ENCODE assay signal across 8 cellular contexts in genomic region chr9:40991741-40992471, GRCh38.
DNase-seq lines count a peak whose midpoint lies in the region; ATAC-seq and TF ChIP-seq lines count a peak whose summit lies in the region.
"Not testable (repeated sequence)": the region's sequence is repeated elsewhere in the genome, so short reads cannot be mapped to it uniquely, and the experiment has no call there.

No MANE protein-coding gene starts in this region.

- not testable (repeated sequence) for H3K4me3 Mint-ChIP-seq in T-helper 2 cell treated with Interferon-gamma antibody and Interleukin-4, amounts not matched to agents 5 μg/mL and 100 μg/mL, for 36 hours

- peaks cover 31% of the 10 kb centered on the region for H3K36me3 Mint-ChIP-seq in T-helper 2 cell treated with Interferon-gamma antibody and Interleukin-4, amounts not matched to agents 5 μg/mL and 100 μg/mL, for 36 hours (ENCODE audit: low read depth)

- H3K4me2 ChIP-seq in DND-41 (ENCODE audit: insufficient read depth, low read length) = peak overlapping the region; percentile 60

- H3K4me1 ChIP-seq in DND-41 (ENCODE audit: insufficient read depth, low read length) = peaks cover 31% of the 10 kb centered on the region
- peaks cover 0 to 43% (median 25%) of the 10 kb centered on the region in 12 donors for H3K4me1 ChIP-seq in heart left ventricle
- peaks cover 20 to 25% of the 10 kb centered on the region in 2 experiments for H3K4me1 ChIP-seq in neutrophil (ENCODE audit: control insufficient read depth in 1 of 2, insufficient read depth in 1 of 2, low read depth in 1 of 2, low read length in 1 of 2)

- not testable (repeated sequence) for H4K20me1 ChIP-seq in DND-41 (ENCODE audit: insufficient read depth, low read length)

- H3K27ac ChIP-seq in DND-41 (ENCODE audit: low read length) = peak overlapping the region; percentile 82
- peak overlapping the region; percentile 78 to 98 (median 94) for H3K27ac ChIP-seq in heart left ventricle
- H3K27ac ChIP-seq in neutrophil = peak overlapping the region; percentile 93

- H2AFZ ChIP-seq in DND-41 (ENCODE audit: low read depth, low read length) = peak overlapping the region; percentile 89

- peaks cover 20% of the 10 kb centered on the region for H3K4me1 Mint-ChIP-seq in T-helper 2 cell treated with Interferon-gamma antibody and Interleukin-4, amounts not matched to agents 5 μg/mL and 100 μg/mL, for 36 hours (ENCODE audit: low read depth)

- DNase-seq in DND-41 = peak; percentile 96
- peak; percentile 99 for DNase-seq in T-helper 2 cell treated with Interferon-gamma antibody and Interleukin-4, amounts not matched to agents 5 μg/mL and 100 μg/mL, for 36 hours (ENCODE audit: low spot score)
- peak; percentile 100 for DNase-seq in astrocyte of the spinal cord (ENCODE audit: low read depth, low spot score)
- peak; percentile 98 to 99 (median 98) for DNase-seq in heart left ventricle
- DNase-seq in stimulated activated CD8-positive, alpha-beta memory T cell treated with anti-CD3 and anti-CD28 coated beads, Interleukin-7, amount 100 ng/mL, for 48 hours (ENCODE audit: extremely low read depth in 1 of 2, low read depth in 1 of 2) = peak; percentile 96 to 98

- 8 to 11% (median 11%) methylated on average over 54 of the region's 54 CpGs for whole genome bisulfite sequencing in heart left ventricle, 4 donors

- peak overlapping the region; percentile 69 for H3K9ac ChIP-seq in DND-41 (ENCODE audit: low read depth, low read length)

- H3K9me3 Mint-ChIP-seq in T-helper 2 cell treated with Interferon-gamma antibody and Interleukin-4, amounts not matched to agents 5 μg/mL and 100 μg/mL, for 36 hours = not testable (repeated sequence)

- TF ChIP-seq CTCF in DND-41 (IDR thresholded peaks at IDR 0.05; ENCODE audit: borderline replicate concordance, extremely low read depth, low read length, poor library complexity, severe bottlenecking) = peak; percentile 85
- TF ChIP-seq CTCF in astrocyte of the spinal cord (IDR thresholded peaks at IDR 0.05; ENCODE audit: low read depth, low read length) = peak; percentile 95
- peak; percentile 86 to 100 (median 94) for TF ChIP-seq CTCF in heart left ventricle (IDR thresholded peaks at IDR 0.05)
- TF ChIP-seq CTCF in neutrophil (IDR thresholded peaks at IDR 0.05) = peak; percentile 96

- not testable (repeated sequence) for H3K36me3 ChIP-seq in DND-41 (ENCODE audit: insufficient read depth, low read length); neutrophil
- peaks cover 0 to 21% (median 12%) of the 10 kb centered on the region in 9 donors for H3K36me3 ChIP-seq in heart left ventricle

- H3K27me3 ChIP-seq in DND-41 (ENCODE audit: insufficient read depth, low read length, poor library complexity); heart left ventricle; neutrophil: not testable (repeated sequence)

- in situ Hi-C loops in astrocyte of the spinal cord (cut with HindIII; ENCODE audit: low sequenced_read_pairs) = not testable (repeated sequence)

- H3K27me3 Mint-ChIP-seq in T-helper 2 cell treated with Interferon-gamma antibody and Interleukin-4, amounts not matched to agents 5 μg/mL and 100 μg/mL, for 36 hours (ENCODE audit: low read depth) = not testable (repeated sequence)

- not testable (repeated sequence) for H3K27ac Mint-ChIP-seq in T-helper 2 cell treated with Interferon-gamma antibody and Interleukin-4, amounts not matched to agents 5 μg/mL and 100 μg/mL, for 36 hours

- peak; percentile 99 for ATAC-seq in DND-41 (ENCODE audit: insufficient read depth, low read depth)
- peak; percentile 100 for ATAC-seq in GM21381 (IDR thresholded peaks at IDR 0.05; ENCODE audit: unreplicated experiment)
- ATAC-seq in HG03469 (IDR thresholded peaks at IDR 0.05; ENCODE audit: unreplicated experiment) = peak; percentile 100
- ATAC-seq in heart left ventricle = peak; percentile 100

- H3K79me2 ChIP-seq in DND-41 (ENCODE audit: insufficient read depth, low read length) = peaks cover 30% of the 10 kb centered on the region

- H3K9me3 ChIP-seq in DND-41 (ENCODE audit: insufficient read depth, low read length, severe bottlenecking); heart left ventricle; neutrophil: not testable (repeated sequence)

- peak in 1 of 2 donors; percentile 45 for TF ChIP-seq POLR2A in heart left ventricle (IDR thresholded peaks at IDR 0.05)

- intact Hi-C loops in heart left ventricle (cut with DNase I) = not testable (repeated sequence)

- peak overlapping the region; percentile 45 to 80 for H3K4me3 ChIP-seq in DND-41 (ENCODE audit: low read depth in 1 of 2, low read length in 2 of 2)
- peak overlapping the region; percentile 90 for H3K4me3 ChIP-seq in astrocyte of the spinal cord (ENCODE audit: low read depth, low read length)
- peak overlapping the region; percentile 48 to 98 (median 76) for H3K4me3 ChIP-seq in heart left ventricle
- H3K4me3 ChIP-seq in neutrophil (ENCODE audit: low read depth in 1 of 2, low read length in 1 of 2) = peak overlapping the region; percentile 75 to 82

Comparison
In these comparisons a context has a peak if more than half of its experiments do, and no peak if none do; other contexts are left out.
1. Peak in every context shown above with its lines: DNase-seq, ATAC-seq, H3K4me3 ChIP-seq and H3K27ac ChIP-seq.